Comparison of ENCODE assay signal across 20 cellular contexts in the genomic region with DNA sequence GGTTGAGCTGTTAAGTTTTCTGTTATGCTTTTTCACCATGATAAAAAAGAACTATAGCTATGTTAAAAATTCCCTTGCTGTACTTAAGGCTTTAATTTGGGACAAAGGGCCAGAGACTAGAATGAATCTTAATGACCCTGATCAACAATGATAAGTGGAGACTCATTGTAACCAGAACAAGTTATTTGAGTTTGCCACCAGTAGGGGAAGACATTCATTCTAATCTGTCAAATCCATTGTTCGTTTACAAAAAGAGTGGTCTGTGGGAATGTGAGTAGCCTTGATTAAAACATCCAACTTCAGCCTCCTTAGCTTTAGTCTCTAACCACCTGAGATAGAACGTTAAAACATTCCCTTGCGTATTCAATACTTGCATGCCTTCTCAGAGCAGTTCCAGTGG.
DNase-seq lines count a peak whose midpoint lies in the region; ATAC-seq, FAIRE-seq and TF ChIP-seq lines count a peak whose summit lies in the region.
"Had no signal": no experiment of that assay in that cellular context is flagged by ENCODE, and none has a peak within 500 bp of the region (broad histone marks: within the 10 kb centered on the region; RNA-seq: fewer than 3 reads in every experiment).

No MANE protein-coding gene starts in this region.

- ATAC-seq in HG03108 (IDR thresholded peaks at IDR 0.05; ENCODE audit: unreplicated experiment) = no peak
- no peak for ATAC-seq in GM18502 (IDR thresholded peaks at IDR 0.05; ENCODE audit: poor library complexity, unreplicated experiment)
- ATAC-seq: activated CD8-positive, alpha-beta T cell treated with anti-CD3 and anti-CD28 coated beads for 36 hours; activated naive CD8-positive, alpha-beta T cell treated with anti-CD3 and anti-CD28 coated beads, Interleukin-2, amount 50 U/mL, for 24 hours; sciatic nerve had no signal

- H2BK12ac ChIP-seq in mesenchymal stem cell (ENCODE audit: low read length in 2 of 2) = peak overlapping the region in 1 of 2 experiments; percentile 57

- 73% methylated on average over 3 of the region's 3 CpGs for WGBS in mesenchymal stem cell

- FAIRE-seq in astrocyte (lab: Jason Lieb, UNC) (peak; percentile 43), kidney (lab: Jason Lieb, UNC) (no peak)

- intact Hi-C loops in Calu3 (cut with micrococcal nuclease; ENCODE audit: unreplicated experiment) = loop anchor here (1.0 to 10.0 kb wide), 3 partner anchors 163 to 556 kb away; partner anchors contain the start of genes CASP6 and GAR1
- intact Hi-C loops in kidney (cut with DNase I) = no loop called here

- no peak overlapping the region for H2BK120ac ChIP-seq in mesenchymal stem cell (ENCODE audit: low read depth, low read length)

- H2AK5ac ChIP-seq in mesenchymal stem cell (ENCODE audit: low read length, severe bottlenecking) = peak overlapping the region; percentile 31

- no peak overlapping the region for H3K23ac ChIP-seq in mesenchymal stem cell (ENCODE audit: low read length in 2 of 2)

- no peak overlapping the region for H3K4ac ChIP-seq in mesenchymal stem cell (ENCODE audit: low read depth in 1 of 2, low read length in 2 of 2)

- no peak overlapping the region for H3K18ac ChIP-seq in mesenchymal stem cell (ENCODE audit: low read depth in 1 of 2, low read length in 2 of 2)

- CTCF ChIA-PET in Calu3 (lab: Charles Lee) = no interaction called here

- H4K20me1 ChIP-seq in astrocyte (ENCODE audit: insufficient read depth, low read length) = no peaks in the 10 kb centered on the region

- H3K27ac ChIP-seq in astrocyte (ENCODE audit: low read depth, low read length) (no peak overlapping the region), mesenchymal stem cell (ENCODE audit: low read length, poor library complexity, severe bottlenecking) (no peak overlapping the region), kidney (ENCODE audit: low read depth in 2 of 2, low read length in 2 of 2) (no peak overlapping the region)
- H3K27ac ChIP-seq: KMS-11, SJCRH30, testis had no signal

- H2BK15ac ChIP-seq in mesenchymal stem cell (ENCODE audit: low read depth, poor library complexity, severe bottlenecking) = no peak overlapping the region

- no peaks in the 10 kb centered on the region for H3K79me2 ChIP-seq in astrocyte (ENCODE audit: insufficient read depth, low read length)

- H3K36me3 ChIP-seq in GM06990 (ENCODE audit: control insufficient read depth, insufficient read depth, low read length) (no peaks in the 10 kb centered on the region), astrocyte (ENCODE audit: insufficient read depth, low read length) (no peaks in the 10 kb centered on the region), mesenchymal stem cell (ENCODE audit: control insufficient read depth in 1 of 2, insufficient read depth in 2 of 2, low read depth in 1 of 2, low read length in 2 of 2) (no peaks in the 10 kb centered on the region), kidney (ENCODE audit: control insufficient read depth in 1 of 2, insufficient read depth in 2 of 2, low read length in 2 of 2) (no peaks in the 10 kb centered on the region)
- H3K36me3 ChIP-seq: SJCRH30 had no signal

- H3K4me3 Mint-ChIP-seq in astrocyte (ENCODE audit: unreplicated experiment) = no peak overlapping the region
- H3K4me3 Mint-ChIP-seq in Calu3 (ENCODE audit: low read depth, unreplicated experiment) = no peak overlapping the region
- H3K4me3 Mint-ChIP-seq: activated CD8-positive, alpha-beta T cell treated with anti-CD3 and anti-CD28 coated beads for 36 hours; activated naive CD8-positive, alpha-beta T cell treated with anti-CD3 and anti-CD28 coated beads, Interleukin-2, amount 50 U/mL, for 24 hours; activated T-helper 1 cell treated with anti-CD3 and anti-CD28 coated beads, Interleukin-12 subunit alpha, Interleukin-12 subunit beta, Interleukin-2, Interleukin-4 antibody, amounts not matched to agents 30 ng/mL and 10 ng/mL and 1 ng/mL, durations not matched to agents 14 hours and 24 hours and 36 hours had no signal

- H3K27me3 ChIP-seq in GM06990 (replicated peaks; ENCODE audit: control insufficient read depth, insufficient read depth, low read length) (no peaks in the 10 kb centered on the region), astrocyte (ENCODE audit: insufficient read depth, low read length) (no peaks in the 10 kb centered on the region), mesenchymal stem cell (ENCODE audit: control insufficient read depth in 1 of 2, insufficient read depth in 1 of 2, low read length in 2 of 2) (no peaks in the 10 kb centered on the region)
- H3K27me3 ChIP-seq: SJCRH30, testis had no signal

- no peak overlapping the region for H3K4me2 ChIP-seq in astrocyte (ENCODE audit: low read length)
- H3K4me2 ChIP-seq in mesenchymal stem cell (ENCODE audit: low read length, poor library complexity, severe bottlenecking) = no peak overlapping the region
- H3K4me2 ChIP-seq: KMS-11 had no signal

- H3K4me3 ChIP-seq in GM06990 (replicated peaks; ENCODE audit: low read depth, low read length) (no peak overlapping the region), astrocyte (ENCODE audit: insufficient read depth, low read depth, low read length) (no peak overlapping the region), mesenchymal stem cell (ENCODE audit: insufficient read depth in 1 of 2, low read depth in 1 of 2, low read length in 2 of 2) (no peak overlapping the region), kidney (ENCODE audit: low read length in 2 of 2) (no peak overlapping the region)
- H3K4me3 ChIP-seq: SJCRH30, testis had no signal

- H4K91ac ChIP-seq in mesenchymal stem cell (ENCODE audit: low read length) = no peak overlapping the region

- BruUV-seq in Calu3 (replicated peaks; lab: Mats Ljungman, UMichigan) = no TSS peak

- no peaks in the 10 kb centered on the region for H3K9me3 ChIP-seq in astrocyte (ENCODE audit: insufficient read depth, low read depth, low read length)
- no peaks in the 10 kb centered on the region for H3K9me3 ChIP-seq in mesenchymal stem cell (ENCODE audit: control insufficient read depth, low read length)
- H3K9me3 ChIP-seq in kidney (ENCODE audit: control insufficient read depth in 1 of 2, low read length in 2 of 2) = no peaks in the 10 kb centered on the region
- H3K9me3 ChIP-seq: SJCRH30, testis had no signal

- no peaks in the 10 kb centered on the region for H3K9me3 Mint-ChIP-seq in astrocyte (ENCODE audit: unreplicated experiment)
- H3K9me3 Mint-ChIP-seq in Calu3 (ENCODE audit: low read depth, unreplicated experiment) = no peaks in the 10 kb centered on the region
- H3K9me3 Mint-ChIP-seq: activated CD8-positive, alpha-beta T cell treated with anti-CD3 and anti-CD28 coated beads for 36 hours; activated naive CD8-positive, alpha-beta T cell treated with anti-CD3 and anti-CD28 coated beads, Interleukin-2, amount 50 U/mL, for 24 hours; activated T-helper 1 cell treated with anti-CD3 and anti-CD28 coated beads, Interleukin-12 subunit alpha, Interleukin-12 subunit beta, Interleukin-2, Interleukin-4 antibody, amounts not matched to agents 30 ng/mL and 10 ng/mL and 1 ng/mL, durations not matched to agents 14 hours and 24 hours and 36 hours had no signal

- H2AFZ ChIP-seq in astrocyte (ENCODE audit: low read depth, low read length) (no peak overlapping the region), mesenchymal stem cell (ENCODE audit: low read depth, low read length) (no peak overlapping the region)

- H3K4me1 ChIP-seq in astrocyte (ENCODE audit: insufficient read depth, low read length) (peaks cover 14% of the 10 kb centered on the region), mesenchymal stem cell (ENCODE audit: control insufficient read depth, insufficient read depth, low read depth, low read length) (peaks cover 3% of the 10 kb centered on the region), kidney (ENCODE audit: control insufficient read depth in 1 of 2, insufficient read depth in 1 of 2, low read depth in 1 of 2, low read length in 2 of 2) (no peaks in the 10 kb centered on the region)
- H3K4me1 ChIP-seq: testis had no signal

- H3K36me3 Mint-ChIP-seq in astrocyte (ENCODE audit: low read depth, unreplicated experiment) (no peaks in the 10 kb centered on the region), Calu3 (ENCODE audit: insufficient read depth, unreplicated experiment) (no peaks in the 10 kb centered on the region)

- no peak overlapping the region for H3K14ac ChIP-seq in mesenchymal stem cell (ENCODE audit: low read length in 2 of 2)

- H3K4me1 Mint-ChIP-seq in astrocyte (ENCODE audit: low read depth, unreplicated experiment) = peaks cover 22% of the 10 kb centered on the region
- H3K4me1 Mint-ChIP-seq in Calu3 (ENCODE audit: low read depth, unreplicated experiment) = no peaks in the 10 kb centered on the region
- H3K4me1 Mint-ChIP-seq: activated naive CD8-positive, alpha-beta T cell treated with anti-CD3 and anti-CD28 coated beads, Interleukin-2, amount 50 U/mL, for 24 hours had no signal

- H3K9ac ChIP-seq in astrocyte (ENCODE audit: low read length) (no peak overlapping the region), mesenchymal stem cell (ENCODE audit: low read length) (no peak overlapping the region), kidney (ENCODE audit: low read length in 2 of 2) (no peak overlapping the region)
- H3K9ac ChIP-seq: KMS-11 had no signal

- H2BK5ac ChIP-seq in mesenchymal stem cell (ENCODE audit: low read depth, low read length, poor library complexity, severe bottlenecking) = no peak overlapping the region

- H3K27ac Mint-ChIP-seq in astrocyte (ENCODE audit: unreplicated experiment) (no peak overlapping the region), Calu3 (ENCODE audit: unreplicated experiment) (no peak overlapping the region)
- H3K27ac Mint-ChIP-seq: activated CD8-positive, alpha-beta T cell treated with anti-CD3 and anti-CD28 coated beads for 36 hours; activated naive CD8-positive, alpha-beta T cell treated with anti-CD3 and anti-CD28 coated beads, Interleukin-2, amount 50 U/mL, for 24 hours; activated T-helper 1 cell treated with anti-CD3 and anti-CD28 coated beads, Interleukin-12 subunit alpha, Interleukin-12 subunit beta, Interleukin-2, Interleukin-4 antibody, amounts not matched to agents 30 ng/mL and 10 ng/mL and 1 ng/mL, durations not matched to agents 14 hours and 24 hours and 36 hours had no signal

- DNase-seq in GM06990 (ENCODE audit: extremely low read depth, insufficient read length) = no peak
- peak; percentile 11 for DNase-seq in HT-29 (ENCODE audit: low spot score)
- DNase-seq in astrocyte (ENCODE audit: low read depth) = peak; percentile 34
- DNase-seq in mesenchymal stem cell = no peak
- DNase-seq in Calu3 = no peak
- no peak for DNase-seq in kidney
- DNase-seq: activated CD8-positive, alpha-beta T cell treated with anti-CD3 and anti-CD28 coated beads for 36 hours; activated naive CD8-positive, alpha-beta T cell treated with anti-CD3 and anti-CD28 coated beads, Interleukin-2, amount 50 U/mL, for 24 hours; DMS79; head of caudate nucleus; islet precursor cell; NCI-H146; SJCRH30; stimulated activated CD4-positive, alpha-beta T cell treated with anti-CD3 and anti-CD28 coated beads, Interleukin-2, amount 100 ng/mL, for 48 hours; testis had no signal

- no peaks in the 10 kb centered on the region for H3K79me1 ChIP-seq in mesenchymal stem cell (replicated peaks; ENCODE audit: low read length, poor library complexity, severe bottlenecking)

- TF ChIP-seq CTCF in GM06990 (IDR thresholded peaks at IDR 0.05; ENCODE audit: insufficient read depth, low read length, poor library complexity, severe bottlenecking) (peak; percentile 14), astrocyte (IDR thresholded peaks at IDR 0.05; ENCODE audit: insufficient read depth, low read depth, low read length) (peak; percentile 23), Calu3 (IDR thresholded peaks at IDR 0.05; ENCODE audit: unreplicated experiment) (no peak), kidney (IDR thresholded peaks at IDR 0.05; ENCODE audit: borderline replicate concordance, extremely low read depth, insufficient read depth) (no peak)

- H3K27me3 Mint-ChIP-seq in astrocyte (ENCODE audit: low read depth, unreplicated experiment) (no peaks in the 10 kb centered on the region), Calu3 (ENCODE audit: unreplicated experiment) (no peaks in the 10 kb centered on the region)

- no peak overlapping the region for H4K8ac ChIP-seq in mesenchymal stem cell (ENCODE audit: low read length)

Comparison
In these comparisons a context has a peak if more than half of its experiments do, and no peak if none do; other contexts are left out.
1. DNase-seq: peak in HT-29 (single experiment) and astrocyte (single experiment); none in GM06990 (single experiment), mesenchymal stem cell (single experiment), Calu3 (single experiment) and kidney (single experiment).
2. CTCF ChIP-seq: peak in GM06990 (single experiment) and astrocyte (single experiment); none in Calu3 (single experiment) and kidney (single experiment).